Comparison of ENCODE assay signal across 1 cellular context in the genomic region with DNA sequence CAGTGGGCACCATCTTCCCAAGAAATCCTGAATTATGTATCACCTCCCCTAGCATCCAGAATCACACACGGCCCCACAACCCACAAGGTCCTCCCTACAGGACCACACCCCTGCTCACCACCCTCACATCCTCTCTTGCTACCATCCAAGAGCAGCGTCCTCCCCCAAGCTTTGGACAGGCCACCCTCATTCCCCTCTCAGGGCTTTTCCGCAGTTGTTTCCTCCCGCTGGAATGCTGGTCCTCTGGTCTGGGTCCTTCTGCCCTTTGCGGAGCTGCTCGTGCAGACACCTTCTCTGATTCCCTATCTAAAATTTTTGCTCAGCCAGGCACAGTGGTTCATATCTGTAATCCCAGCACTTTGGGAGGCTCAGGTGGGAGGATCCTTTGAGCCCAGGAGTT.
TF ChIP-seq lines count a peak whose summit lies in the region.

No MANE protein-coding gene starts in this region.

TF ChIP-seq in H1, 55 proteins besides CTCF, POLR2A, EP300 and RAD21:
- no peak for TF ChIP-seq SIX5 (IDR thresholded peaks at IDR 0.05; ENCODE audit: low read depth, low read length)
- no peak for TF ChIP-seq ZNF274 (IDR thresholded peaks at IDR 0.05; ENCODE audit: borderline replicate concordance, extremely low read depth, low read length)
- TF ChIP-seq, protein P1, sequence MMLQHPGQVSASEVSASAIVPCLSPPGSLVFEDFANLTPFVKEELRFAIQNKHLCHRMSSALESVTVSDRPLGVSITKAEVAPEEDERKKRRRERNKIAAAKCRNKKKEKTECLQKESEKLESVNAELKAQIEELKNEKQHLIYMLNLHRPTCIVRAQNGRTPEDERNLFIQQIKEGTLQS (IDR thresholded peaks at IDR 0.05; ENCODE audit: insufficient read depth, low read depth, low read length): no peak
- no peak for TF ChIP-seq RXRA (IDR thresholded peaks at IDR 0.05; ENCODE audit: insufficient read depth, low read depth, low read length)
- TF ChIP-seq, protein P2, sequence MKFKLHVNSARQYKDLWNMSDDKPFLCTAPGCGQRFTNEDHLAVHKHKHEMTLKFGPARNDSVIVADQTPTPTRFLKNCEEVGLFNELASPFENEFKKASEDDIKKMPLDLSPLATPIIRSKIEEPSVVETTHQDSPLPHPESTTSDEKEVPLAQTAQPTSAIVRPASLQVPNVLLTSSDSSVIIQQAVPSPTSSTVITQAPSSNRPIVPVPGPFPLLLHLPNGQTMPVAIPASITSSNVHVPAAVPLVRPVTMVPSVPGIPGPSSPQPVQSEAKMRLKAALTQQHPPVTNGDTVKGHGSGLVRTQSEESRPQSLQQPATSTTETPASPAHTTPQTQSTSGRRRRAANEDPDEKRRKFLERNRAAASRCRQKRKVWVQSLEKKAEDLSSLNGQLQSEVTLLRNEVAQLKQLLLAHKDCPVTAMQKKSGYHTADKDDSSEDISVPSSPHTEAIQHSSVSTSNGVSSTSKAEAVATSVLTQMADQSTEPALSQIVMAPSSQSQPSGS (IDR thresholded peaks at IDR 0.05; ENCODE audit: low read length): no peak
- TF ChIP-seq EZH2 (IDR thresholded peaks at IDR 0.05; ENCODE audit: low read depth, low read length, severe bottlenecking): no peak
- no peak for TF ChIP-seq ASH2L (IDR thresholded peaks at IDR 0.05; ENCODE audit: low read length)
- TF ChIP-seq YY1 (IDR thresholded peaks at IDR 0.05; ENCODE audit: low read depth, low read length): no peak
- TF ChIP-seq HDAC6 (IDR thresholded peaks at IDR 0.05; ENCODE audit: low read depth, low read length): no peak
- no peak for TF ChIP-seq CEBPB (IDR thresholded peaks at IDR 0.05; ENCODE audit: low read depth, low read length)
- no peak for TF ChIP-seq GABPA (IDR thresholded peaks at IDR 0.05; ENCODE audit: borderline replicate concordance, insufficient read depth, low read length)
- no peak for TF ChIP-seq CREB1 (IDR thresholded peaks at IDR 0.05)
